ENCODE assay signal across 18 cellular contexts in genomic region chr13:25906211-25906661, GRCh38.
A peak's percentile ranks its signal among the peaks of the same experiment; 100 is the strongest.
DNase-seq lines count a peak whose midpoint lies in the region; ATAC-seq and TF ChIP-seq lines count a peak whose summit lies in the region.
"Had no signal": no experiment of that assay in that cellular context is flagged by ENCODE, and none has a peak within 500 bp of the region (broad histone marks: within the 10 kb centered on the region; RNA-seq: fewer than 3 reads in every experiment).

No MANE protein-coding gene starts in this region.

- no peaks in the 10 kb centered on the region for H4K20me1 ChIP-seq in MM.1S (ENCODE audit: insufficient read depth, low read length)

- H2AFZ ChIP-seq in MM.1S (ENCODE audit: low read length), result no peak overlapping the region

- H3K79me2 ChIP-seq in MM.1S (ENCODE audit: low read length), result no peaks in the 10 kb centered on the region

- no peak overlapping the region for H3K27ac ChIP-seq in MM.1S (ENCODE audit: low read length)
- H3K27ac ChIP-seq: dorsolateral prefrontal cortex, HL-60, right atrium auricular region, upper lobe of right lung had no signal

- no peak overlapping the region for H3K4me3 Mint-ChIP-seq in activated naive CD4-positive, alpha-beta T cell treated with anti-CD3 and anti-CD28 coated beads for 36 hours
- no peak overlapping the region for H3K4me3 Mint-ChIP-seq in activated B cell treated with CpG ODN at 0.5 μM for 24 hours
- H3K4me3 Mint-ChIP-seq in stimulated activated memory B cell treated with anti-CD40 and anti-IgM and Interleukin-4, amounts not matched to agents 10 μg/mL and 1 μg/mL and 100 μg/mL, for 72 hours, result no peak overlapping the region

- H3F3A ChIP-seq in MM.1S (ENCODE audit: insufficient read depth, low read length), result 0 out of 2 replicates have a peak, but pooled peaks cover 3% of the 10 kb centered on the region

- H3K9ac ChIP-seq in MM.1S (ENCODE audit: low read length), result no peak overlapping the region

- no peak for TF ChIP-seq CTCF in MM.1S (IDR thresholded peaks at IDR 0.05; ENCODE audit: low read length)
- no peak for TF ChIP-seq CTCF in activated B cell treated with CpG ODN at 0.5 μM for 24 hours (IDR thresholded peaks at IDR 0.05)

- peak overlapping the region; percentile 16; the same call in 1 of the 2 replicates for H3K4me2 ChIP-seq in MM.1S (ENCODE audit: low read depth, low read length)

- H3K27me3 ChIP-seq in MM.1S (replicated peaks; ENCODE audit: insufficient read depth, low read length), result no peaks in the 10 kb centered on the region
- H3K27me3 ChIP-seq: dorsolateral prefrontal cortex, right atrium auricular region, upper lobe of right lung had no signal

- H3K4me1 ChIP-seq in MM.1S (ENCODE audit: low read length), result peaks cover 15% of the 10 kb centered on the region
- H3K4me1 ChIP-seq: right atrium auricular region had no signal

- intact Hi-C loops in activated naive CD4-positive, alpha-beta T cell treated with anti-CD3 and anti-CD28 coated beads for 36 hours (cut with micrococcal nuclease), result loop anchor here (1.0 to 10.0 kb wide), 12 partner anchors 18 to 1239 kb away; partner anchors contain the start of genes MTMR6 and SHISA2
- intact Hi-C loops in activated B cell treated with CpG ODN at 0.5 μM for 24 hours (cut with micrococcal nuclease), result no loop called here
- intact Hi-C loops in head of caudate nucleus (cut with DNase I), result no loop called here

- H3K4me3 ChIP-seq in MM.1S (ENCODE audit: low read length), result no peak overlapping the region
- H3K4me3 ChIP-seq: dorsolateral prefrontal cortex, right atrium auricular region, upper lobe of right lung had no signal

- ATAC-seq in activated B cell treated with CpG ODN at 0.5 μM for 24 hours (ENCODE audit: low read depth), result peak; percentile 40
- peak; percentile 40 for ATAC-seq in stimulated activated memory B cell treated with anti-CD40 and anti-IgM and Interleukin-4, amounts not matched to agents 10 μg/mL and 1 μg/mL and 100 μg/mL, for 72 hours

- POLR2A ChIA-PET in activated B cell treated with CpG ODN at 0.5 μM for 24 hours (lab: Charles Lee), result no interaction called here

- CTCF ChIA-PET in activated naive CD4-positive, alpha-beta T cell treated with anti-CD3 and anti-CD28 coated beads for 36 hours (lab: Charles Lee), result interaction anchor here (0.6 kb wide), 1 partner anchor 531 kb away, joined by 3 read pairs; no protein-coding TSS in a partner anchor
- CTCF ChIA-PET in activated B cell treated with CpG ODN at 0.5 μM for 24 hours (lab: Charles Lee), result no interaction called here

- no peaks in the 10 kb centered on the region for H3K36me3 Mint-ChIP-seq in activated naive CD4-positive, alpha-beta T cell treated with anti-CD3 and anti-CD28 coated beads for 36 hours (ENCODE audit: low read depth)
- H3K36me3 Mint-ChIP-seq in activated B cell treated with CpG ODN at 0.5 μM for 24 hours (ENCODE audit: low read depth), result no peaks in the 10 kb centered on the region
- no peaks in the 10 kb centered on the region for H3K36me3 Mint-ChIP-seq in stimulated activated memory B cell treated with anti-CD40 and anti-IgM and Interleukin-4, amounts not matched to agents 10 μg/mL and 1 μg/mL and 100 μg/mL, for 72 hours

- H3K4me1 Mint-ChIP-seq in activated naive CD4-positive, alpha-beta T cell treated with anti-CD3 and anti-CD28 coated beads for 36 hours (ENCODE audit: low read depth), result peaks cover 6% of the 10 kb centered on the region
- no peaks in the 10 kb centered on the region for H3K4me1 Mint-ChIP-seq in activated B cell treated with CpG ODN at 0.5 μM for 24 hours
- no peaks in the 10 kb centered on the region for H3K4me1 Mint-ChIP-seq in stimulated activated memory B cell treated with anti-CD40 and anti-IgM and Interleukin-4, amounts not matched to agents 10 μg/mL and 1 μg/mL and 100 μg/mL, for 72 hours

- peak; percentile 60 for DNase-seq in activated naive CD4-positive, alpha-beta T cell treated with anti-CD3 and anti-CD28 coated beads for 36 hours
- DNase-seq in activated naive CD4-positive, alpha-beta T cell treated with Interleukin-2 at 50 U/mL for 16 hours, result no peak
- peak; percentile 26 for DNase-seq in MM.1S
- DNase-seq in activated B cell treated with CpG ODN at 0.5 μM for 24 hours, result no peak
- no peak for DNase-seq in kidney tubule cell (ENCODE audit: low spot score)
- no peak for DNase-seq in DMS53 (lab: John Stamatoyannopoulos, UW)
- DNase-seq in head of caudate nucleus, result no peak
- DNase-seq: ACHN; activated CD8-positive, alpha-beta memory T cell treated with anti-CD3 and anti-CD28 coated beads for 24 hours; dorsolateral prefrontal cortex; NCI-H1105; NCI-H2171; NCI-H774; stimulated activated naive CD4-positive, alpha-beta T cell treated with Interleukin-2 at 50 U/mL for 16 hours; upper lobe of right lung had no signal

- H3K36me3 ChIP-seq in MM.1S (replicated peaks; ENCODE audit: insufficient read depth, low read length), result no peaks in the 10 kb centered on the region
- H3K36me3 ChIP-seq: right atrium auricular region, upper lobe of right lung had no signal

- no peaks in the 10 kb centered on the region for H3K9me2 ChIP-seq in MM.1S (replicated peaks; ENCODE audit: insufficient read depth, low read length)

- H3K27ac Mint-ChIP-seq in activated naive CD4-positive, alpha-beta T cell treated with anti-CD3 and anti-CD28 coated beads for 36 hours, result no peak overlapping the region
- no peak overlapping the region for H3K27ac Mint-ChIP-seq in activated B cell treated with CpG ODN at 0.5 μM for 24 hours
- no peak overlapping the region for H3K27ac Mint-ChIP-seq in stimulated activated memory B cell treated with anti-CD40 and anti-IgM and Interleukin-4, amounts not matched to agents 10 μg/mL and 1 μg/mL and 100 μg/mL, for 72 hours

- H3K9me3 Mint-ChIP-seq in activated naive CD4-positive, alpha-beta T cell treated with anti-CD3 and anti-CD28 coated beads for 36 hours, result no peaks in the 10 kb centered on the region
- H3K9me3 Mint-ChIP-seq in activated B cell treated with CpG ODN at 0.5 μM for 24 hours, result no peaks in the 10 kb centered on the region
- no peaks in the 10 kb centered on the region for H3K9me3 Mint-ChIP-seq in stimulated activated memory B cell treated with anti-CD40 and anti-IgM and Interleukin-4, amounts not matched to agents 10 μg/mL and 1 μg/mL and 100 μg/mL, for 72 hours

- no peaks in the 10 kb centered on the region for H3K9me3 ChIP-seq in MM.1S (replicated peaks; ENCODE audit: insufficient read depth, low read length)
- H3K9me3 ChIP-seq: right atrium auricular region, upper lobe of right lung had no signal

- H3K27me3 Mint-ChIP-seq in activated naive CD4-positive, alpha-beta T cell treated with anti-CD3 and anti-CD28 coated beads for 36 hours (ENCODE audit: low read depth), result no peaks in the 10 kb centered on the region
- H3K27me3 Mint-ChIP-seq in activated B cell treated with CpG ODN at 0.5 μM for 24 hours, result no peaks in the 10 kb centered on the region
- peaks cover under 1% of the 10 kb centered on the region for H3K27me3 Mint-ChIP-seq in stimulated activated memory B cell treated with anti-CD40 and anti-IgM and Interleukin-4, amounts not matched to agents 10 μg/mL and 1 μg/mL and 100 μg/mL, for 72 hours

Comparison
In these comparisons a context has a peak if more than half of its experiments do, and no peak if none do; other contexts are left out.
1. DNase-seq: peak in activated naive CD4-positive, alpha-beta T cell treated with anti-CD3 and anti-CD28 coated beads for 36 hours (single experiment) and MM.1S (single experiment); none in activated naive CD4-positive, alpha-beta T cell treated with Interleukin-2 at 50 U/mL for 16 hours (single experiment), activated B cell treated with CpG ODN at 0.5 μM for 24 hours (single experiment), kidney tubule cell (single experiment), DMS53 (single experiment) and head of caudate nucleus (0 of 42).